14 cellular contexts compared by ENCODE assay signal in genomic region chr10:24456319-24456718, GRCh38.
A peak's percentile ranks its signal among the peaks of the same experiment; 100 is the strongest.
DNase-seq lines count a peak whose midpoint lies in the region; ATAC-seq and TF ChIP-seq lines count a peak whose summit lies in the region.
"Had no signal": no experiment of that assay in that cellular context is flagged by ENCODE, and none has a peak within 500 bp of the region (broad histone marks: within the 10 kb centered on the region; RNA-seq: fewer than 3 reads in every experiment).

No MANE protein-coding gene starts in this region.

- WGBS in psoas muscle, 3 donors: 51 to 77% (median 60%) methylated on average over 4 of the region's 4 CpGs

- H3K9me3 ChIP-seq in SK-N-MC (ENCODE audit: low read depth, low read length) (no peaks in the 10 kb centered on the region), fibroblast of lung (ENCODE audit: control insufficient read depth, insufficient read depth, low read depth, low read length) (no peaks in the 10 kb centered on the region), psoas muscle (no peaks in the 10 kb centered on the region)
- H3K9me3 ChIP-seq: SJCRH30 had no signal

- peak overlapping the region; percentile 97 for H3K27ac ChIP-seq in SK-N-MC
- H3K27ac ChIP-seq in fibroblast of lung (ENCODE audit: insufficient read depth, low read length): no peak overlapping the region
- peak overlapping the region; percentile 65 for H3K27ac ChIP-seq in psoas muscle
- H3K27ac ChIP-seq: SJCRH30 had no signal

- H3K9ac ChIP-seq in SK-N-MC (ENCODE audit: insufficient read length) (no peak overlapping the region), fibroblast of lung (ENCODE audit: insufficient read depth, low read length) (no peak overlapping the region)

- H3K36me3 ChIP-seq in SK-N-MC (ENCODE audit: insufficient read depth, low read length): no peaks in the 10 kb centered on the region
- no peaks in the 10 kb centered on the region for H3K36me3 ChIP-seq in fibroblast of lung (ENCODE audit: control insufficient read depth, insufficient read depth, low read length)
- H3K36me3 ChIP-seq in psoas muscle (ENCODE audit: insufficient read depth in 1 of 2, low read depth in 1 of 2): no peaks in the 10 kb centered on the region

- no peak for TF ChIP-seq CTCF in fibroblast of lung (conservative IDR thresholded peaks at IDR 0.05 in 1 of 2, IDR thresholded peaks at IDR 0.05 in 1 of 2; ENCODE audit: low read depth in 1 of 2, low read length in 2 of 2)
- no peak for TF ChIP-seq CTCF in psoas muscle (IDR thresholded peaks at IDR 0.05)

- H4K20me1 ChIP-seq in fibroblast of lung (ENCODE audit: control insufficient read depth, extremely low read depth, insufficient read depth, low read length): no peaks in the 10 kb centered on the region

- peak overlapping the region; percentile 11 for H3K4me2 ChIP-seq in fibroblast of lung (ENCODE audit: extremely low read depth, insufficient read depth, low read length)

- H3K27me3 ChIP-seq in fibroblast of lung (ENCODE audit: control insufficient read depth, insufficient read depth, low read length) (no peaks in the 10 kb centered on the region), psoas muscle (ENCODE audit: insufficient read depth in 3 of 3, low read length in 2 of 3) (no peaks in the 10 kb centered on the region)
- H3K27me3 ChIP-seq: SJCRH30 had no signal

- no peak overlapping the region for H3K4me3 ChIP-seq in SK-N-MC
- no peak overlapping the region for H3K4me3 ChIP-seq in fibroblast of lung (replicated peaks in 1 of 4; ENCODE audit: control extremely low read depth in 1 of 4, insufficient read depth in 1 of 4, low read depth in 3 of 4, low read length in 4 of 4)
- no peak overlapping the region for H3K4me3 ChIP-seq in psoas muscle
- H3K4me3 ChIP-seq: SJCRH30 had no signal

- H3K4me1 ChIP-seq in fibroblast of lung (ENCODE audit: control insufficient read depth, extremely low read depth, insufficient read depth, low read length) (no peaks in the 10 kb centered on the region), psoas muscle (peaks cover 68% of the 10 kb centered on the region)

- ATAC-seq in psoas muscle: peak; percentile 31 to 79 (median 61)
- ATAC-seq in HG02981 (IDR thresholded peaks at IDR 0.05; ENCODE audit: unreplicated experiment): no peak
- ATAC-seq: stimulated activated naive B cell treated with anti-CD40 and anti-IgM and Interleukin-4, amounts not matched to agents 10 μg/mL and 1 μg/mL and 100 μg/mL, for 72 hours had no signal

- H3K79me2 ChIP-seq in fibroblast of lung (ENCODE audit: control insufficient read depth, insufficient read depth, low read length): no peaks in the 10 kb centered on the region

- DNase-seq in ELR (ENCODE audit: low read depth) (peak; percentile 98), SK-N-MC (ENCODE audit: low read depth, low spot score) (no peak), fibroblast of lung (ENCODE audit: low read depth in 2 of 2) (peak; percentile 90 to 98), psoas muscle (no peak), KG1 (lab: John Stamatoyannopoulos, UW) (no peak), NCI-H2171 (lab: John Stamatoyannopoulos, UW) (no peak), NCI-H128 (lab: John Stamatoyannopoulos, UW; ENCODE audit: unreplicated experiment) (no peak)
- DNase-seq: activated CD4-positive, alpha-beta T cell treated with anti-CD3 and anti-CD28 coated beads, Interleukin-2, amount 50 U/mL, for 48 hours; activated naive CD8-positive, alpha-beta T cell treated with anti-CD3 and anti-CD28 coated beads, Interleukin-2, amount 10 ng/mL, durations not matched to agents 7 days and 5 days; mesendoderm; NCI-H2029; SJCRH30; stimulated activated naive B cell treated with anti-CD40 and anti-IgM and Interleukin-4, amounts not matched to agents 10 μg/mL and 1 μg/mL and 100 μg/mL, for 72 hours had no signal

- no peak overlapping the region for H2AFZ ChIP-seq in fibroblast of lung (ENCODE audit: low read length)

- intact Hi-C loops in psoas muscle (cut with DNase I): no loop called here

Comparison
In these comparisons a context has a peak if more than half of its experiments do, and no peak if none do; other contexts are left out.
1. DNase-seq: peak in ELR (single experiment) and fibroblast of lung (2 of 2); none in SK-N-MC (single experiment), psoas muscle (0 of 2), KG1 (single experiment), NCI-H2171 (single experiment) and NCI-H128 (single experiment).